ENCODE assay signal across 23 cellular contexts in the genomic region with DNA sequence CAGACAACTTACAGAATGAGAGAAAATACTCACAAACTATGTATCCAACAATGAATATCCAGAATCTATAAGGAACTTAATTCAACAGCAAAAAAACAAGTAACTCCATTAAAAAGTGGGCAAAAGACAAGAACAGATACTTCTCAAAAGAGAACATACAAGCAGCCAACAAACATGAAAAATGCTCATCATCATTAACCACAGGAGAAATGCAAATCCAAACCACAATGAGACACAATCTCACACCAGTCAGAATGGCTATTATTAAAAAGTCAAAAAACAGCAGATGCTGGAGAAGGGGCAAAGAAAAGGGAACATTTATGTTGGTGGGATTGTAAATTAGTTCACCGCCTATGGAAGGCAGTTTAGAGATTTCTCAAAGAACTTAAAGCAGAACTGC.
A peak's percentile ranks its signal among the peaks of the same experiment; 100 is the strongest.
DNase-seq lines count a peak whose midpoint lies in the region; ATAC-seq, FAIRE-seq and TF ChIP-seq lines count a peak whose summit lies in the region.
"Had no signal": no experiment of that assay in that cellular context is flagged by ENCODE, and none has a peak within 500 bp of the region (broad histone marks: within the 10 kb centered on the region; RNA-seq: fewer than 3 reads in every experiment).

No MANE protein-coding gene starts in this region.

- DNase-seq in A549 (ENCODE audit: low read depth in 1 of 2, low spot score in 1 of 2): no peak
- peak; percentile 3 for DNase-seq in GM12865 (ENCODE audit: low read depth)
- DNase-seq in T-helper 17 cell: no peak
- DNase-seq in mesothelial cell of epicardium (ENCODE audit: low spot score in 2 of 2, unreplicated experiment in 2 of 2): no peak
- no peak for DNase-seq in D341Med (ENCODE audit: low spot score)
- no peak for DNase-seq in transverse colon
- DNase-seq in upper lobe of left lung: no peak
- DNase-seq: heart left ventricle; NCI-H1694 treated with DMSO at 0.1 percent for 48 hours; NCI-H2171; NCI-H524 treated with DMSO at 0.1 percent for 48 hours; stimulated activated naive B cell treated with anti-CD40 and anti-IgM and Interleukin-4, amounts not matched to agents 10 μg/mL and 1 μg/mL and 100 μg/mL, for 72 hours; T-helper 1 cell had no signal

- no peaks in the 10 kb centered on the region for H3K27me3 Mint-ChIP-seq in T-helper 17 cell
- no peaks in the 10 kb centered on the region for H3K27me3 Mint-ChIP-seq in mesothelial cell of epicardium (ENCODE audit: low read depth)
- H3K27me3 Mint-ChIP-seq: brain; IgD-negative memory B cell; stimulated activated naive B cell treated with anti-CD40 and anti-IgM and Interleukin-4, amounts not matched to agents 10 μg/mL and 1 μg/mL and 100 μg/mL, for 72 hours had no signal

- peaks cover 12% of the 10 kb centered on the region for H3K4me1 Mint-ChIP-seq in T-helper 17 cell
- no peaks in the 10 kb centered on the region for H3K4me1 Mint-ChIP-seq in mesothelial cell of epicardium
- H3K4me1 Mint-ChIP-seq: brain; stimulated activated naive B cell treated with anti-CD40 and anti-IgM and Interleukin-4, amounts not matched to agents 10 μg/mL and 1 μg/mL and 100 μg/mL, for 72 hours had no signal

- no peak overlapping the region for H3K4me3 Mint-ChIP-seq in T-helper 17 cell
- no peak overlapping the region for H3K4me3 Mint-ChIP-seq in mesothelial cell of epicardium
- H3K4me3 Mint-ChIP-seq: brain; IgD-negative memory B cell; stimulated activated naive B cell treated with anti-CD40 and anti-IgM and Interleukin-4, amounts not matched to agents 10 μg/mL and 1 μg/mL and 100 μg/mL, for 72 hours had no signal

- intact Hi-C loops in transverse colon (cut with DNase I; ENCODE audit: low total_unique reads): no loop called here

- in situ Hi-C loops in transverse colon (cut with MboI; ENCODE audit: low pct_ligation_motif_present in 1 of 4, low pct_unique_long_range_greater_than_20kb in 1 of 4, low sequenced_read_pairs in 3 of 4): no loop called here

- H3K27me3 ChIP-seq in transverse colon (no peaks in the 10 kb centered on the region), upper lobe of left lung (no peaks in the 10 kb centered on the region)
- H3K27me3 ChIP-seq: heart left ventricle, SJCRH30 had no signal

- H3K9me3 ChIP-seq in A549: no peaks in the 10 kb centered on the region
- no peaks in the 10 kb centered on the region for H3K9me3 ChIP-seq in T-helper 17 cell (ENCODE audit: control insufficient read depth, low read length, poor library complexity, severe bottlenecking)
- H3K9me3 ChIP-seq in transverse colon: no peaks in the 10 kb centered on the region
- no peaks in the 10 kb centered on the region for H3K9me3 ChIP-seq in upper lobe of left lung
- H3K9me3 ChIP-seq: BLaER1 treated with 17β-estradiol and CSF1 and Interleukin-3, amounts not matched to agents 10 nM and 100 nM; heart left ventricle; SJCRH30; thoracic aorta had no signal

- no peaks in the 10 kb centered on the region for H3K36me3 ChIP-seq in transverse colon
- H3K36me3 ChIP-seq in upper lobe of left lung: peaks cover 0 to 3% (median under 1%) of the 10 kb centered on the region in 4 donors
- H3K36me3 ChIP-seq: SJCRH30, thoracic aorta had no signal

- TF ChIP-seq CTCF in A549 (IDR thresholded peaks at IDR 0.05) (no peak), GM12865 (IDR thresholded peaks at IDR 0.05; ENCODE audit: insufficient read depth, low read depth, low read length, missing control alignments) (no peak), mesothelial cell of epicardium (IDR thresholded peaks at IDR 0.05; ENCODE audit: unreplicated experiment) (no peak), transverse colon (IDR thresholded peaks at IDR 0.05) (no peak), upper lobe of left lung (IDR thresholded peaks at IDR 0.05) (no peak)

- H3K36me3 Mint-ChIP-seq in T-helper 17 cell (ENCODE audit: low read depth) (peaks cover 4% of the 10 kb centered on the region), mesothelial cell of epicardium (peaks cover 25% of the 10 kb centered on the region)

- peaks cover 29% of the 10 kb centered on the region for H3K9me3 Mint-ChIP-seq in mesothelial cell of epicardium
- H3K9me3 Mint-ChIP-seq: activated naive CD4-positive, alpha-beta T cell treated with anti-CD3 and anti-CD28 coated beads, Interleukin-2, amount 50 U/mL, for 72 hours; stimulated activated naive B cell treated with anti-CD40 and anti-IgM and Interleukin-4, amounts not matched to agents 10 μg/mL and 1 μg/mL and 100 μg/mL, for 72 hours had no signal

- H3K27ac ChIP-seq in A549 (no peak overlapping the region), transverse colon (no peak overlapping the region), upper lobe of left lung (no peak overlapping the region)
- H3K27ac ChIP-seq: epithelial cell of prostate, heart left ventricle, SJCRH30, thoracic aorta had no signal

- TF ChIP-seq POLR2A in A549 (IDR thresholded peaks at IDR 0.05; ENCODE audit: low read length): no peak
- no peak for TF ChIP-seq POLR2A in transverse colon (IDR thresholded peaks at IDR 0.05)
- TF ChIP-seq POLR2A in upper lobe of left lung (IDR thresholded peaks at IDR 0.05): no peak

- no peak for TF ChIP-seq RAD21 in A549 (conservative IDR thresholded peaks at IDR 0.05 in 1 of 2, IDR thresholded peaks at IDR 0.05 in 1 of 2)

- no peak overlapping the region for H3K4me3 ChIP-seq in A549
- no peak overlapping the region for H3K4me3 ChIP-seq in GM12865 (ENCODE audit: low read depth, low read length)
- no peak overlapping the region for H3K4me3 ChIP-seq in transverse colon
- no peak overlapping the region for H3K4me3 ChIP-seq in upper lobe of left lung
- H3K4me3 ChIP-seq: BLaER1 treated with 17β-estradiol and CSF1 and Interleukin-3, amounts not matched to agents 10 nM and 100 nM; heart left ventricle; lung; SJCRH30; thoracic aorta had no signal

- H3K27ac Mint-ChIP-seq in T-helper 17 cell: peak overlapping the region; percentile 41
- H3K27ac Mint-ChIP-seq in mesothelial cell of epicardium: peak overlapping the region; percentile 59
- H3K27ac Mint-ChIP-seq: stimulated activated naive B cell treated with anti-CD40 and anti-IgM and Interleukin-4, amounts not matched to agents 10 μg/mL and 1 μg/mL and 100 μg/mL, for 72 hours had no signal

- TF ChIP-seq EP300 in A549 (IDR thresholded peaks at IDR 0.05) (no peak), transverse colon (IDR thresholded peaks at IDR 0.05; ENCODE audit: low read depth) (no peak), upper lobe of left lung (IDR thresholded peaks at IDR 0.05) (no peak)

- CTCF ChIA-PET in A549 (lab: Yijun Ruan, JAX): no interaction called here

- 91% methylated on average over 1 of the region's 1 CpG for WGBS in A549 (ENCODE audit: missing lambda C conversion rate)
- WGBS in transverse colon (ENCODE audit: low coverage in 1 of 2), 2 donors: 100% methylated on average over 1 of the region's 1 CpG
- 95 to 100% methylated on average over 1 of the region's 1 CpG for WGBS in upper lobe of left lung, 2 donors

- no peak overlapping the region for H3K4me2 ChIP-seq in A549
- H3K4me2 ChIP-seq: BLaER1 treated with 17β-estradiol and CSF1 and Interleukin-3, amounts not matched to agents 10 nM and 100 nM had no signal

- ATAC-seq in A549 (no peak), T-helper 17 cell (no peak), GM21786 (IDR thresholded peaks at IDR 0.05; ENCODE audit: unreplicated experiment) (no peak), upper lobe of left lung (ENCODE audit: low FRiP score in 2 of 2) (no peak)
- ATAC-seq: activated CD4-positive, CD25-positive, alpha-beta regulatory T cell treated with anti-CD3 and anti-CD28 coated beads, Interleukin-2, amount 50 U/mL, for 24 hours; activated naive CD4-positive, alpha-beta T cell treated with anti-CD3 and anti-CD28 coated beads, Interleukin-2, amount 50 U/mL, for 72 hours; heart left ventricle; stimulated activated naive B cell treated with anti-CD40 and anti-IgM and Interleukin-4, amounts not matched to agents 10 μg/mL and 1 μg/mL and 100 μg/mL, for 72 hours had no signal

- FAIRE-seq in A549 (lab: Jason Lieb, UNC): peak; percentile 90

- POLR2A ChIA-PET in A549 (lab: Yijun Ruan, JAX): no interaction called here

- no peaks in the 10 kb centered on the region for H3K4me1 ChIP-seq in A549
- H3K4me1 ChIP-seq in transverse colon: no peaks in the 10 kb centered on the region
- no peaks in the 10 kb centered on the region for H3K4me1 ChIP-seq in upper lobe of left lung
- H3K4me1 ChIP-seq: heart left ventricle, SJCRH30 had no signal

TF ChIP-seq in A549, 52 proteins besides CTCF, POLR2A, EP300 and RAD21 (continues in another document):
- TF ChIP-seq JUN (IDR thresholded peaks at IDR 0.05) (no peak), KDM1A (IDR thresholded peaks at IDR 0.05; ENCODE audit: low read depth) (no peak), FOSL2 (IDR thresholded peaks at IDR 0.05) (no peak), FOSL2 (CRISPR knock-in tag; IDR thresholded peaks at IDR 0.05) (no peak)
- TF ChIP-seq, protein P1, sequence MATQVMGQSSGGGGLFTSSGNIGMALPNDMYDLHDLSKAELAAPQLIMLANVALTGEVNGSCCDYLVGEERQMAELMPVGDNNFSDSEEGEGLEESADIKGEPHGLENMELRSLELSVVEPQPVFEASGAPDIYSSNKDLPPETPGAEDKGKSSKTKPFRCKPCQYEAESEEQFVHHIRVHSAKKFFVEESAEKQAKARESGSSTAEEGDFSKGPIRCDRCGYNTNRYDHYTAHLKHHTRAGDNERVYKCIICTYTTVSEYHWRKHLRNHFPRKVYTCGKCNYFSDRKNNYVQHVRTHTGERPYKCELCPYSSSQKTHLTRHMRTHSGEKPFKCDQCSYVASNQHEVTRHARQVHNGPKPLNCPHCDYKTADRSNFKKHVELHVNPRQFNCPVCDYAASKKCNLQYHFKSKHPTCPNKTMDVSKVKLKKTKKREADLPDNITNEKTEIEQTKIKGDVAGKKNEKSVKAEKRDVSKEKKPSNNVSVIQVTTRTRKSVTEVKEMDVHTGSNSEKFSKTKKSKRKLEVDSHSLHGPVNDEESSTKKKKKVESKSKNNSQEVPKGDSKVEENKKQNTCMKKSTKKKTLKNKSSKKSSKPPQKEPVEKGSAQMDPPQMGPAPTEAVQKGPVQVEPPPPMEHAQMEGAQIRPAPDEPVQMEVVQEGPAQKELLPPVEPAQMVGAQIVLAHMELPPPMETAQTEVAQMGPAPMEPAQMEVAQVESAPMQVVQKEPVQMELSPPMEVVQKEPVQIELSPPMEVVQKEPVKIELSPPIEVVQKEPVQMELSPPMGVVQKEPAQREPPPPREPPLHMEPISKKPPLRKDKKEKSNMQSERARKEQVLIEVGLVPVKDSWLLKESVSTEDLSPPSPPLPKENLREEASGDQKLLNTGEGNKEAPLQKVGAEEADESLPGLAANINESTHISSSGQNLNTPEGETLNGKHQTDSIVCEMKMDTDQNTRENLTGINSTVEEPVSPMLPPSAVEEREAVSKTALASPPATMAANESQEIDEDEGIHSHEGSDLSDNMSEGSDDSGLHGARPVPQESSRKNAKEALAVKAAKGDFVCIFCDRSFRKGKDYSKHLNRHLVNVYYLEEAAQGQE (IDR thresholded peaks at IDR 0.05): no peak
- TF ChIP-seq, protein P2, sequence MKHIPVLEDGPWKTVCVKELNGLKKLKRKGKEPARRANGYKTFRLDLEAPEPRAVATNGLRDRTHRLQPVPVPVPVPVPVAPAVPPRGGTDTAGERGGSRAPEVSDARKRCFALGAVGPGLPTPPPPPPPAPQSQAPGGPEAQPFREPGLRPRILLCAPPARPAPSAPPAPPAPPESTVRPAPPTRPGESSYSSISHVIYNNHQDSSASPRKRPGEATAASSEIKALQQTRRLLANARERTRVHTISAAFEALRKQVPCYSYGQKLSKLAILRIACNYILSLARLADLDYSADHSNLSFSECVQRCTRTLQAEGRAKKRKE (CRISPR knock-in tag; IDR thresholded peaks at IDR 0.05; ENCODE audit: low read depth): no peak
